ENCODE assay signal across 8 cellular contexts in the genomic region with DNA sequence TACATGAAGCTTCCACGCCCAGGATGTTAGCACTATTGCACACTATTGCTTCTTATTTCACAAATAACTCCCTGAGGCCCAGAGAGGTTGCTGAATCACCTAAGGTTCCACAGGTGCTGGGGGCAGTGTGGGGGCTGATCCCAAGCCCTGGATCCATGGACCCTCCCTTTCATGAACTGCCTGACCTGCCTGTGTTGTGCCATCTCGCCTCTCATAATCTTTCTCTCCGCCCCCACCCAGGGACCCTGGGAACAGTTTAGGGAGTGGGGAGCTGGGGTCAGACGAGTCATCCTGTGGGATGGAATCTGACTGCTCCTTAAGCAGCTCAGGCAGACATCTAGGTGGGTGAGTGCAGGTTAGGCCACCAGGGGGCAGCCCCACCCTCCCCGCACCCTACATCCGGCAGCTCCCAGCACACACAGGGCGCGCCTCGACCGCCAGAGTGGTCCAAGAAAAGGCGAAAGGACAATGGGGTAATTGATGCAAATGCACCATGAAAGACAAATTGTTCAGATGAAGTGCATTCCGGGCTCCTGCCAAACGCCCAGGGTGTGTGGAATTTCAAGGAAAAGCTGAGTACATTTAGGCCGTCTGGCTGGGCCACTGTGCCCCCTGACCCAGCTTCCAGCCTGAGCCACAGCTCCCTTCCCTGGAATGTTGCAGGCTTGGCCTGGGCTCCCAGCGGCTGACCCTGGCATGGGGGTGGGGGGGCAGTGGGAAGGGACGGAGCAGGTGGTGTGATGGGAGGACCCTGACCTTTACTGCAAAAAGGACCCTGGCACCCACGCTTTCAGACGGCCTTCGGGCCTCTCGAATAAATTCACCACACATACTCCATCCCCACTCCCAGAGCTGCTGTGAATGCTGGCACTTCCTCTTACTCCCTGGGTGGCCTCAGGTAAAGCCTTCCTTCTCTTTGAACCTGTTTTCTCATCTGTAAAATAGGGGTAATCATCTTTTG. TPM values are rescaled to one million over a fixed set of nuclear protein-coding genes. Genes with fewer than 3 reads are reported as not detected.
DNase-seq lines count a peak whose midpoint lies in the region; ATAC-seq and TF ChIP-seq lines count a peak whose summit lies in the region.

No MANE protein-coding gene starts in this region.

- no peak overlapping the region for H3K27ac Mint-ChIP-seq in activated CD4-positive, alpha-beta T cell treated with anti-CD3 and anti-CD28 coated beads, Interleukin-2, amount 10 ng/mL, durations not matched to agents 24 days and 14 days

- H3K4me1 ChIP-seq in ectodermal cell (ENCODE audit: control insufficient read depth, insufficient read depth, low read length) = peaks cover 20% of the 10 kb centered on the region

- H3K27me3 ChIP-seq in GM06990 (replicated peaks; ENCODE audit: control insufficient read depth, insufficient read depth, low read length) (no peaks in the 10 kb centered on the region), ectodermal cell (ENCODE audit: control insufficient read depth, insufficient read depth, low read length, poor library complexity, severe bottlenecking) (no peaks in the 10 kb centered on the region)

- no peaks in the 10 kb centered on the region for H3K9me3 ChIP-seq in ectodermal cell (ENCODE audit: control insufficient read depth, low read length)

- peak overlapping the region; percentile 31 for H3K27ac ChIP-seq in ectodermal cell (ENCODE audit: insufficient read depth, low read depth, low read length, poor library complexity, severe bottlenecking)

- H3K36me3 ChIP-seq in GM06990 (ENCODE audit: control insufficient read depth, insufficient read depth, low read length) = no peaks in the 10 kb centered on the region
- H3K36me3 ChIP-seq in ectodermal cell (ENCODE audit: control insufficient read depth, insufficient read depth, low read length) = no peaks in the 10 kb centered on the region

- 25 to 26% methylated on average over 20 of the region's 20 CpGs for WGBS in ectodermal cell, 2 experiments

- TF ChIP-seq CTCF in GM06990 (IDR thresholded peaks at IDR 0.05; ENCODE audit: insufficient read depth, low read length, poor library complexity, severe bottlenecking) = peak; percentile 94

- no peaks in the 10 kb centered on the region for H3K9me3 Mint-ChIP-seq in activated CD4-positive, alpha-beta T cell treated with anti-CD3 and anti-CD28 coated beads, Interleukin-2, amount 10 ng/mL, durations not matched to agents 24 days and 14 days

- peaks cover 30% of the 10 kb centered on the region for H3K4me1 Mint-ChIP-seq in activated CD4-positive, alpha-beta T cell treated with anti-CD3 and anti-CD28 coated beads, Interleukin-2, amount 10 ng/mL, durations not matched to agents 24 days and 14 days

- H3K4me3 ChIP-seq in GM06990 (replicated peaks; ENCODE audit: low read depth, low read length) (no peak overlapping the region), ectodermal cell (ENCODE audit: insufficient read depth, low read depth, low read length) (no peak overlapping the region)

- peak; percentile 88 for ATAC-seq in HG02588 (IDR thresholded peaks at IDR 0.05; ENCODE audit: unreplicated experiment)
- no peak for ATAC-seq in HG02938 (IDR thresholded peaks at IDR 0.05; ENCODE audit: unreplicated experiment)

- intact Hi-C loops in activated CD4-positive, alpha-beta T cell treated with anti-CD3 and anti-CD28 coated beads, Interleukin-2, amount 10 ng/mL, durations not matched to agents 24 days and 14 days (cut with micrococcal nuclease) = loop anchor here (1.0 kb wide), 3 partner anchors 20 to 65 kb away; no protein-coding TSS in a partner anchor

- H3K4me3 Mint-ChIP-seq in activated CD4-positive, alpha-beta T cell treated with anti-CD3 and anti-CD28 coated beads, Interleukin-2, amount 10 ng/mL, durations not matched to agents 24 days and 14 days = no peak overlapping the region

- H3K27me3 Mint-ChIP-seq in activated CD4-positive, alpha-beta T cell treated with anti-CD3 and anti-CD28 coated beads, Interleukin-2, amount 10 ng/mL, durations not matched to agents 24 days and 14 days = peaks cover 22% of the 10 kb centered on the region

- no peaks in the 10 kb centered on the region for H3K36me3 Mint-ChIP-seq in activated CD4-positive, alpha-beta T cell treated with anti-CD3 and anti-CD28 coated beads, Interleukin-2, amount 10 ng/mL, durations not matched to agents 24 days and 14 days (ENCODE audit: low read depth)

- peak; percentile 72 for DNase-seq in GM06990 (ENCODE audit: extremely low read depth, insufficient read length)
- peak; percentile 60 for DNase-seq in NCI-H1694 treated with DMSO at 0.1 percent for 48 hours (lab: John Stamatoyannopoulos, UW)
- DNase-seq in activated CD4-positive, alpha-beta T cell treated with anti-CD3 and anti-CD28 coated beads, Interleukin-2, amount 10 ng/mL, durations not matched to agents 24 days and 14 days = peak; percentile 85
- DNase-seq in lung microvascular endothelial cell (ENCODE audit: low read depth in 2 of 2) = peak; percentile 58 to 78
- DNase-seq in stimulated activated CD8-positive, alpha-beta memory T cell treated with anti-CD3 and anti-CD28 coated beads, Interleukin-12 subunit alpha, Interleukin-12 subunit beta, amount 100 ng/mL, for 4 hours (ENCODE audit: low read depth) = peak; percentile 21

RNA-seq across cellular contexts. Expression of a gene that starts 20.8 kb away (rescaled TPM):
- 11.7 and 12.0 TPM in 2 replicates for total RNA-seq in activated CD4-positive, alpha-beta T cell treated with anti-CD3 and anti-CD28 coated beads, Interleukin-2, amount 10 ng/mL, durations not matched to agents 24 days and 14 days
- 7.9 TPM for polyA plus RNA-seq in ectodermal cell (2013, experiment 1 of 4)
- 9.8 TPM for polyA plus RNA-seq in ectodermal cell (2013, experiment 2 of 4)
- polyA plus RNA-seq in ectodermal cell (2013, experiment 3 of 4) = 8.2 TPM
- polyA plus RNA-seq in ectodermal cell (2013, experiment 4 of 4) = 9.2 TPM
- 8.9 and 17.2 TPM in 2 replicates for total RNA-seq in lung microvascular endothelial cell

RNA-seq across cellular contexts. Expression of a gene that starts 26.7 kb away (rescaled TPM):
- total RNA-seq in activated CD4-positive, alpha-beta T cell treated with anti-CD3 and anti-CD28 coated beads, Interleukin-2, amount 10 ng/mL, durations not matched to agents 24 days and 14 days = not detected in 2 replicates
- polyA plus RNA-seq in ectodermal cell (2013, experiment 1 of 4) = 2.5 TPM
- polyA plus RNA-seq in ectodermal cell (2013, experiment 2 of 4) = 2.7 TPM
- polyA plus RNA-seq in ectodermal cell (2013, experiment 3 of 4) = 5.3 TPM
- polyA plus RNA-seq in ectodermal cell (2013, experiment 4 of 4) = 2.6 TPM
- total RNA-seq in lung microvascular endothelial cell = not detected in 2 replicates

RNA-seq across cellular contexts. Expression of a gene that starts 49.1 kb away (rescaled TPM):
- not detected in 2 replicates for total RNA-seq in activated CD4-positive, alpha-beta T cell treated with anti-CD3 and anti-CD28 coated beads, Interleukin-2, amount 10 ng/mL, durations not matched to agents 24 days and 14 days
- polyA plus RNA-seq in ectodermal cell (2013, experiment 1 of 4) = 0.67 TPM
- 0.66 TPM for polyA plus RNA-seq in ectodermal cell (2013, experiment 2 of 4)
- polyA plus RNA-seq in ectodermal cell (2013, experiment 3 of 4) = 0.43 TPM
- 0.41 TPM for polyA plus RNA-seq in ectodermal cell (2013, experiment 4 of 4)
- not detected in 2 replicates for total RNA-seq in lung microvascular endothelial cell

RNA-seq across cellular contexts. Expression of a gene that starts 58.7 kb away (rescaled TPM):
- 59.0 and 60.6 TPM in 2 replicates for total RNA-seq in activated CD4-positive, alpha-beta T cell treated with anti-CD3 and anti-CD28 coated beads, Interleukin-2, amount 10 ng/mL, durations not matched to agents 24 days and 14 days
- polyA plus RNA-seq in ectodermal cell (2013, experiment 1 of 4) = 9.0 TPM
- polyA plus RNA-seq in ectodermal cell (2013, experiment 2 of 4) = 7.9 TPM
- 7.4 TPM for polyA plus RNA-seq in ectodermal cell (2013, experiment 3 of 4)
- polyA plus RNA-seq in ectodermal cell (2013, experiment 4 of 4) = 9.0 TPM
- total RNA-seq in lung microvascular endothelial cell = 71.6 and 114 TPM in 2 replicates

Comparison
In these comparisons a context has a peak if more than half of its experiments do, and no peak if none do; other contexts are left out.
1. DNase-seq: peak in every context shown above with its lines; median percentile 85 in activated CD4-positive, alpha-beta T cell treated with anti-CD3 and anti-CD28 coated beads, Interleukin-2, amount 10 ng/mL, durations not matched to agents 24 days and 14 days; 72 in GM06990; 68 in lung microvascular endothelial cell; 60 in NCI-H1694 treated with DMSO at 0.1 percent for 48 hours; 21 in stimulated activated CD8-positive, alpha-beta memory T cell treated with anti-CD3 and anti-CD28 coated beads, Interleukin-12 subunit alpha, Interleukin-12 subunit beta, amount 100 ng/mL, for 4 hours.